ENCODE assay signal across 19 cellular contexts in the genomic region with DNA sequence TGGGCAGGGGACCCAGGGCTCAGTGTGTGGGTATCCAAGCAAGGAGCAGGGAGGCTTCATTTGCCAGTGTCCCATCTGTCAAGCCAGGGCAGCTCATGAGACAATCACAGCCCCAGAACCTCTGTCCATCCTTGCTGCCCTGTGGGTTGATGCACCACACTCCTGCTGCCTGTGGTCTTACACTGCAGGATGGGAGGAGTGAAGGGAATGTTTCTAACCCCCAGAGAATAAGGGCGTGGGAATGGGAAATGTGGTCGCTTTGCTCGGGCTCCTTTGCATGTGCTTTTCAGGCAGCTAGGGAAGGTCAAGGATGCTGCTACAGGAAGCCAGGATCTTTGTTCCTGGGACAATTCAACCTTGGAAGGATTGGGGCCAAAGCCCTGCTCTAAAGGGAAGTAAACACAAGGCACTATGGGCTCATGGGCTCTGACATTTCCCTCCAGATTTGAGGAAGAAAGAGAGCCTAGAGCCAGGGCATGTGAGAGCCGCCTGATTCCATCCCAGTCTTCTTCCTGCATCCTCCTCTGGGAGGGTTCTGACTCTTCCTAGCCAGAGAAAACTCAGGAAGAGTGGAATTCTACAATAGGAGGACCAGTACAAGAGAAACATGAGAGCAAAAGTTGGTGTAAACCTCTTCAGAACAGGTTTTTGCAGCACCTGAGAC. TPM values are rescaled to one million over a fixed set of nuclear protein-coding genes. Genes with fewer than 3 reads are reported as not detected.
DNase-seq lines count a peak whose midpoint lies in the region; ATAC-seq and TF ChIP-seq lines count a peak whose summit lies in the region.
"Had no signal": no experiment of that assay in that cellular context is flagged by ENCODE, and none has a peak within 500 bp of the region (broad histone marks: within the 10 kb centered on the region; RNA-seq: fewer than 3 reads in every experiment).

No MANE protein-coding gene starts in this region.

- H4K20me1 ChIP-seq in IMR-90 (ENCODE audit: insufficient read depth, low read length), result no peaks in the 10 kb centered on the region

- DNase-seq in CD1c-positive myeloid dendritic cell (ENCODE audit: extremely low spot score) (peak; percentile 52), IMR-90 (no peak), left ventricle myocardium superior (no peak), sciatic nerve (ENCODE audit: low spot score) (no peak), NCI-H345 (lab: John Stamatoyannopoulos, UW) (no peak), COLO829 (ENCODE audit: low spot score) (no peak)
- DNase-seq in activated CD4-positive, CD25-positive, alpha-beta regulatory T cell (lab: John Stamatoyannopoulos, UW), result no peak
- DNase-seq: ACHN; AML-193; Caco-2; CD4-positive, CD25-positive, alpha-beta regulatory T cell; H7; Kasumi-1; NCI-H1694 treated with DMSO at 0.1 percent for 48 hours; NCI-H2107; NCI-H2227 treated with DMSO at 0.1 percent for 48 hours; NCI-H524; NCI-H82; RPMI8226 had no signal

- no peaks in the 10 kb centered on the region for H3K79me1 ChIP-seq in IMR-90 (ENCODE audit: low read depth in 1 of 2, low read length in 2 of 2)

- peak overlapping the region; percentile 90 for H2AK5ac ChIP-seq in IMR-90 (ENCODE audit: low read depth, low read length)

- no peak overlapping the region for H3K27ac ChIP-seq in IMR-90 (ENCODE audit: insufficient read depth, low read length)

- no CpG with 5 or more reads among the region's 4 CpGs for WGBS in IMR-90 (ENCODE audit: extremely low coverage in 2 of 2, insufficient read length in 1 of 2), 2 experiments

- TF ChIP-seq RAD21 in IMR-90 (IDR thresholded peaks at IDR 0.05; ENCODE audit: low read length), result no peak

- H3K36me3 ChIP-seq in IMR-90 (ENCODE audit: control insufficient read depth, insufficient read depth, low read length), result no peaks in the 10 kb centered on the region

- H3K27me3 ChIP-seq in IMR-90 (ENCODE audit: control insufficient read depth, insufficient read depth, low read length), result no peaks in the 10 kb centered on the region

- H3K4me1 ChIP-seq in IMR-90 (ENCODE audit: control insufficient read depth, insufficient read depth, low read length), result peaks cover 11% of the 10 kb centered on the region

- H4K91ac ChIP-seq in IMR-90 (ENCODE audit: insufficient read depth, low read depth, low read length), result peak overlapping the region; percentile 64

- peak overlapping the region; percentile 72 for H3K4ac ChIP-seq in IMR-90 (ENCODE audit: low read depth, low read length)

- POLR2A ChIA-PET in IMR-90 (lab: Charles Lee; ENCODE audit: unreplicated experiment), result no interaction called here

- H4K5ac ChIP-seq in IMR-90 (ENCODE audit: low read depth, low read length), result no peak overlapping the region

- H3K9ac ChIP-seq in IMR-90 (ENCODE audit: low read depth, low read length), result no peak overlapping the region

- TF ChIP-seq POLR2A in IMR-90 (IDR thresholded peaks at IDR 0.05; ENCODE audit: low read depth, low read length), result no peak

- BruUV-seq in IMR-90 (replicated peaks; lab: Mats Ljungman, UMichigan), result no TSS peak

- no peak overlapping the region for H2AK9ac ChIP-seq in IMR-90 (replicated peaks; ENCODE audit: low read depth, low read length, poor library complexity)

- H3K9me3 ChIP-seq in IMR-90 (ENCODE audit: control insufficient read depth, insufficient read depth, low read length), result peaks cover 8% of the 10 kb centered on the region

- dilution Hi-C loops in IMR-90 (cut with HindIII; ENCODE audit: low sequenced_read_pairs, unreplicated experiment), result no loop called here

- H4K8ac ChIP-seq in IMR-90 (ENCODE audit: low read depth in 2 of 2, low read length in 2 of 2), result peak overlapping the region in 1 of 2 experiments; percentile 1; a peak in 1 of 4 replicates

- no peak overlapping the region for H3K23ac ChIP-seq in IMR-90 (ENCODE audit: low read depth, low read length)

- TF ChIP-seq CTCF in IMR-90 (conservative IDR thresholded peaks at IDR 0.05; ENCODE audit: low read depth, low read length), result no peak

- in situ Hi-C loops in IMR-90 (cut with MboI; ENCODE audit: low sequenced_read_pairs), result no loop called here

- H2BK15ac ChIP-seq in IMR-90 (ENCODE audit: low read depth, low read length), result peak overlapping the region; percentile 87

- no peak overlapping the region for H3K4me2 ChIP-seq in IMR-90 (ENCODE audit: low read depth, low read length)

- no peak overlapping the region for H2AFZ ChIP-seq in IMR-90 (replicated peaks; ENCODE audit: low read length, poor library complexity)

- H2BK20ac ChIP-seq in IMR-90 (ENCODE audit: low read depth, low read length), result peak overlapping the region; percentile 77

- H3K4me3 ChIP-seq in IMR-90 (ENCODE audit: insufficient read depth, low read depth, low read length), result no peak overlapping the region

- peaks cover 4% of the 10 kb centered on the region for H3K9me1 ChIP-seq in IMR-90 (ENCODE audit: insufficient read depth, low read length)

- peak overlapping the region; percentile 4; the same call in 1 of the 2 replicates for H3K14ac ChIP-seq in IMR-90 (replicated peaks; ENCODE audit: low read depth, low read length)

- peak overlapping the region; percentile 54 for H2BK120ac ChIP-seq in IMR-90 (ENCODE audit: low read depth, low read length)

- ATAC-seq in IMR-90 (ENCODE audit: low read depth), result no peak
- peak; percentile 40 for ATAC-seq in left ventricle myocardium superior
- ATAC-seq in sciatic nerve, result peak; percentile 18

- no peak overlapping the region; the same call in 1 of the 2 replicates for H3K18ac ChIP-seq in IMR-90 (ENCODE audit: low read depth, low read length)

- H3K56ac ChIP-seq in IMR-90 (ENCODE audit: extremely low read depth, insufficient read depth, low read length), result no peak overlapping the region

- peak overlapping the region; percentile 7 for H2BK5ac ChIP-seq in IMR-90 (ENCODE audit: low read depth, low read length, poor library complexity, severe bottlenecking)

- CTCF ChIA-PET in IMR-90 (lab: Yijun Ruan, JAX), result interaction anchor here (1.6 kb wide), 1 partner anchor 30 kb away, joined by 5 read pairs; no protein-coding TSS in a partner anchor

- intact Hi-C loops in IMR-90 (cut with micrococcal nuclease) (no loop called here), left ventricle myocardium superior (cut with micrococcal nuclease) (no loop called here), sciatic nerve (cut with DNase I) (no loop called here)

TF ChIP-seq in IMR-90, 13 proteins besides CTCF, POLR2A, EP300 and RAD21:
- no peak for TF ChIP-seq MAFK (IDR thresholded peaks at IDR 0.05; ENCODE audit: low read depth, low read length)
- no peak for TF ChIP-seq MAZ (IDR thresholded peaks at IDR 0.05; ENCODE audit: borderline replicate concordance, low read depth, low read length)
- TF ChIP-seq CEBPB (IDR thresholded peaks at IDR 0.05; ENCODE audit: low read depth, low read length), result no peak
- no peak for TF ChIP-seq CHD1 (IDR thresholded peaks at IDR 0.05; ENCODE audit: low read depth, low read length)
- TF ChIP-seq, protein P1, sequence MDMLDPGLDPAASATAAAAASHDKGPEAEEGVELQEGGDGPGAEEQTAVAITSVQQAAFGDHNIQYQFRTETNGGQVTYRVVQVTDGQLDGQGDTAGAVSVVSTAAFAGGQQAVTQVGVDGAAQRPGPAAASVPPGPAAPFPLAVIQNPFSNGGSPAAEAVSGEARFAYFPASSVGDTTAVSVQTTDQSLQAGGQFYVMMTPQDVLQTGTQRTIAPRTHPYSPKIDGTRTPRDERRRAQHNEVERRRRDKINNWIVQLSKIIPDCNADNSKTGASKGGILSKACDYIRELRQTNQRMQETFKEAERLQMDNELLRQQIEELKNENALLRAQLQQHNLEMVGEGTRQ (IDR thresholded peaks at IDR 0.05; ENCODE audit: low read depth, low read length), result no peak
- no peak for TF ChIP-seq RFX5 (IDR thresholded peaks at IDR 0.05; ENCODE audit: low read depth, low read length)
- no peak for TF ChIP-seq FOS (IDR thresholded peaks at IDR 0.05; ENCODE audit: low read depth, low read length)
- TF ChIP-seq, protein P2, sequence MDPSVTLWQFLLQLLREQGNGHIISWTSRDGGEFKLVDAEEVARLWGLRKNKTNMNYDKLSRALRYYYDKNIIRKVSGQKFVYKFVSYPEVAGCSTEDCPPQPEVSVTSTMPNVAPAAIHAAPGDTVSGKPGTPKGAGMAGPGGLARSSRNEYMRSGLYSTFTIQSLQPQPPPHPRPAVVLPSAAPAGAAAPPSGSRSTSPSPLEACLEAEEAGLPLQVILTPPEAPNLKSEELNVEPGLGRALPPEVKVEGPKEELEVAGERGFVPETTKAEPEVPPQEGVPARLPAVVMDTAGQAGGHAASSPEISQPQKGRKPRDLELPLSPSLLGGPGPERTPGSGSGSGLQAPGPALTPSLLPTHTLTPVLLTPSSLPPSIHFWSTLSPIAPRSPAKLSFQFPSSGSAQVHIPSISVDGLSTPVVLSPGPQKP (IDR thresholded peaks at IDR 0.05; ENCODE audit: borderline replicate concordance, low read depth, low read length), result no peak
- TF ChIP-seq BHLHE40 (IDR thresholded peaks at IDR 0.05; ENCODE audit: low read depth, low read length), result no peak
- no peak for TF ChIP-seq NFE2L2 (IDR thresholded peaks at IDR 0.05; ENCODE audit: low read depth, low read length)
- TF ChIP-seq RCOR1 (IDR thresholded peaks at IDR 0.05; ENCODE audit: insufficient replicate concordance, low read length), result no peak
- TF ChIP-seq SMC3 (IDR thresholded peaks at IDR 0.05; ENCODE audit: low read depth, low read length), result no peak
- no peak for TF ChIP-seq MXI1 (IDR thresholded peaks at IDR 0.05; ENCODE audit: borderline replicate concordance, low read depth, low read length)

RNA-seq across cellular contexts. Expression of a gene that starts 18.8 kb away (rescaled TPM):
- total RNA-seq in IMR-90 (2012; rRNA removed) (84.4 and 93.0 TPM in 2 replicates), left ventricle myocardium superior (429 TPM), sciatic nerve (36.2 TPM)
- polyA plus RNA-seq in IMR-90 (2012; rRNA removed), result 22.9 and 27.5 TPM in 2 replicates
- polyA plus RNA-seq in IMR-90 (2012; cell fraction: cytosol; rRNA removed), result 6.0 and 6.1 TPM in 2 replicates
- polyA plus RNA-seq in IMR-90 (2012; cell fraction: nucleus; rRNA removed; ENCODE audit: low replicate concordance), result 2.9 and 14.5 TPM in 2 replicates
